Comparison of ENCODE assay signal across 9 cellular contexts in the genomic region with DNA sequence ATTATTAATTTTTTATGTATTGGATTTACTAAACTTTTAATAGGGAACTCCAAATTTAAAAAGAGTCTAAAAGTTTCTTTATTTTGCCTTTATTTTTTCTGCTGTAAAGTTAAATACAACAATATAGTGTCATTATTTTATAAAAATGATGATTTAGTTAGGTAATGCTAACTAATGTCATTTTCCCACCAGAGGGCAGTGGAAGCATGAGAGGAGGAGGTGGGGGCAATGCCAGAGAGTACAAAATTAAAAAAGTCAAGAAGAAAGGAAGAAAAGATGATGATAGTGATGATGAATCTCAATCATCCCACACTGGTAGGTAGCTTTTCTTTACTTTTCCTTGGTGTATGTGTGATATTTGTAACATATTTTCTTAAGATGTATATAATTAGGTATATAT. TPM values are rescaled to one million over a fixed set of nuclear protein-coding genes. Genes with fewer than 3 reads are reported as not detected.
DNase-seq lines count a peak whose midpoint lies in the region; ATAC-seq and TF ChIP-seq lines count a peak whose summit lies in the region.
"Had no signal": no experiment of that assay in that cellular context is flagged by ENCODE, and none has a peak within 500 bp of the region (broad histone marks: within the 10 kb centered on the region; RNA-seq: fewer than 3 reads in every experiment).

No MANE protein-coding gene starts in this region.

- ATAC-seq in GM21528 (IDR thresholded peaks at IDR 0.05; ENCODE audit: low FRiP score, unreplicated experiment) = peak; percentile 61
- ATAC-seq in HG03045 (IDR thresholded peaks at IDR 0.05; ENCODE audit: unreplicated experiment) = no peak
- no peak for ATAC-seq in HG02840 (IDR thresholded peaks at IDR 0.05; ENCODE audit: low FRiP score, unreplicated experiment)

- intact Hi-C loops in CD4-positive, alpha-beta memory T cell (cut with micrococcal nuclease) = loop anchor here (1.0 to 2.0 kb wide), 2 partner anchors 355 to 516 kb away; partner anchors contain the start of gene NDUFAF4

- H3K9me3 ChIP-seq in CD4-positive, alpha-beta memory T cell (ENCODE audit: control insufficient read depth in 1 of 2, low read length in 2 of 2) = no peaks in the 10 kb centered on the region
- H3K9me3 ChIP-seq: Peyer's patch had no signal

- CTCF ChIA-PET in CD4-positive, alpha-beta memory T cell (lab: Charles Lee; ENCODE audit: partially characterized antibody) = interaction anchor here (2.2 kb wide), 1 partner anchor 43 kb away, joined by 8 read pairs; no protein-coding TSS in a partner anchor

- H3K27me3 ChIP-seq in CD4-positive, alpha-beta memory T cell (ENCODE audit: insufficient read depth, low read length) = no peaks in the 10 kb centered on the region
- H3K27me3 ChIP-seq: Peyer's patch had no signal

- POLR2A ChIA-PET in CD4-positive, alpha-beta memory T cell (lab: Charles Lee; ENCODE audit: partially characterized antibody) = interaction anchor here (0.6 kb wide), 1 partner anchor 382 kb away, joined by 3 read pairs; no protein-coding TSS in a partner anchor

- peaks cover 0 to 2% (median 0%) of the 10 kb centered on the region in 4 donors for H3K4me1 Mint-ChIP-seq in CD4-positive, alpha-beta memory T cell

- H3K36me3 Mint-ChIP-seq in CD4-positive, alpha-beta memory T cell = peaks cover 51 to 60% of the 10 kb centered on the region in 2 donors

- peak overlapping the region in 1 of 7 donors; percentile 45 for H3K27ac Mint-ChIP-seq in CD4-positive, alpha-beta memory T cell

- H3K9me3 Mint-ChIP-seq in CD4-positive, alpha-beta memory T cell = no peaks in the 10 kb centered on the region

- H3K4me3 ChIP-seq in CD4-positive, alpha-beta memory T cell (ENCODE audit: low read length in 2 of 2) = no peak overlapping the region
- no peak overlapping the region for H3K4me3 ChIP-seq in fibroblast of villous mesenchyme (ENCODE audit: low read depth, low read length)
- H3K4me3 ChIP-seq: Peyer's patch had no signal

- H3K4me3 Mint-ChIP-seq in CD4-positive, alpha-beta memory T cell = no peak overlapping the region

- H3K27me3 Mint-ChIP-seq in CD4-positive, alpha-beta memory T cell = no peaks in the 10 kb centered on the region

- peak; percentile 34 for TF ChIP-seq CTCF in fibroblast of villous mesenchyme (IDR thresholded peaks at IDR 0.05; ENCODE audit: insufficient read depth, low read depth, low read length)

- H3K36me3 ChIP-seq in CD4-positive, alpha-beta memory T cell (ENCODE audit: insufficient read depth, low read length) = peaks cover 41% of the 10 kb centered on the region

- H3K27ac ChIP-seq in CD4-positive, alpha-beta memory T cell (ENCODE audit: low read depth, low read length) = no peak overlapping the region
- H3K27ac ChIP-seq: Peyer's patch had no signal

- no peaks in the 10 kb centered on the region for H3K4me1 ChIP-seq in CD4-positive, alpha-beta memory T cell (ENCODE audit: insufficient read depth, low read length)
- H3K4me1 ChIP-seq: Peyer's patch had no signal

- DNase-seq in CD4-positive, alpha-beta memory T cell = peak in 3 of 5 donors; percentile 7 to 16 (median 10)
- DNase-seq in NCI-H2227 treated with DMSO at 0.1 percent for 48 hours (lab: John Stamatoyannopoulos, UW) = peak; percentile 3
- peak; percentile 10 for DNase-seq in fibroblast of villous mesenchyme (ENCODE audit: low read depth)
- DNase-seq in HT-29 (ENCODE audit: low spot score) = no peak
- no peak for DNase-seq in germinal center (ENCODE audit: low spot score)
- DNase-seq: Peyer's patch had no signal

RNA-seq across cellular contexts. Expression of gene FHL5, which starts 20.2 kb away (rescaled TPM):
- total RNA-seq in CD4-positive, alpha-beta memory T cell = not detected
- not detected for polyA plus RNA-seq in CD4-positive, alpha-beta memory T cell
- not detected in 2 replicates for total RNA-seq in fibroblast of villous mesenchyme
- total RNA-seq in HT-29 (2014; rRNA removed; shearing (Covaris generic)) = not detected in 2 replicates

RNA-seq across cellular contexts. Expression of gene UFL1, which starts 21.1 kb away (rescaled TPM):
- 10 to 100 TPM; 35.0 to 38.5 TPM for total RNA-seq in CD4-positive, alpha-beta memory T cell
- 10 to 100 TPM; 18.5 to 25.1 TPM for polyA plus RNA-seq in CD4-positive, alpha-beta memory T cell
- 28.3 and 41.0 TPM in 2 replicates for total RNA-seq in fibroblast of villous mesenchyme
- 4.3 and 5.0 TPM in 2 replicates for total RNA-seq in HT-29 (2014; rRNA removed; shearing (Covaris generic))

Comparison
In these comparisons a context has a peak if more than half of its experiments do, and no peak if none do; other contexts are left out.
1. DNase-seq: peak in CD4-positive, alpha-beta memory T cell (3 of 5), NCI-H2227 treated with DMSO at 0.1 percent for 48 hours (single experiment) and fibroblast of villous mesenchyme (single experiment); none in HT-29 (single experiment) and germinal center (single experiment).